ENCODE assay signal across 8 cellular contexts in the genomic region with DNA sequence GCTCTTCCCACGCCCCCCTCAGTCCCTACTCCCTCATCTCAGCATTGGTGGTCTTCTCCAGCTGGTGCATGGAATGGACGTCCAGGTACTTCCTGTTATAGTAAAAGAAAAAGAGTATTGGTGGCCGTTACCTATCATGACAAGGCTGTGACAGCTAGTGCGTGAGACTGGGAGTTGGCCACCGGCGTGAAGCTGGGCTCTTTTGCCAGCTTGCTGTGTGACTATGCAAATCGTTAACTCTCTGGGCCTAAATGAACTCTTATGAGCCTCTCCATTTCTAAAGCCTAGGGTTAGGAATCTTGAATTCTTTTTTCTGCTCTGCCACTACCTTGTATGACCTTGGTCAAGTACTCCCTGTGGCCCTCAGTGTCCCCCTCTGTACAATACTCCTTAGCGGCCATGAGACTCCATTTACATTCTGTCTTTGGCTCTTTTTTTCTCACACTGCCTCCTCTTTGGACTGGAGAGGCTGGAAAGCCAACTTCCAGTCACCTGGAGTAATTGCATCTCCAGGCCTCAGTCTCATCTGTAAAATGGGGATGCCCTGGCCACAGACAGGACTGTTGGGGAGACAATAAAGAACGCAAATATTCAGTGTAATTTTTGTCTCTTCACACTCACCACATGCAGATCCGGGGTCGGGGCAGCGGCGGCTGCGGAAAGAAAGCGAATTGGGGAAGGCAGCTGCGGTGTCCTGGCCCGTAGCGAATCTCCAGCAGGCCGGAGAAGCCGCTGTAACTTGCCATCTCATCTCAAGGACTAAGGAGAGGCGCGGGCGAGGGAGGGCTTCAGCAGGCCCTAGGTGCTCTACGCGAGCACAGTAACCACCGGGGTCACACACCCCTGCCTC. TPM values are rescaled to one million over a fixed set of nuclear protein-coding genes. Genes with fewer than 3 reads are reported as not detected.
DNase-seq lines count a peak whose midpoint lies in the region; ATAC-seq and TF ChIP-seq lines count a peak whose summit lies in the region.

No MANE protein-coding gene starts in this region.

- TF ChIP-seq CTCF in GM23338 (conservative IDR thresholded peaks at IDR 0.05; ENCODE audit: low read depth in 2 of 2) (no peak), SU-DHL-6 (IDR thresholded peaks at IDR 0.05; ENCODE audit: insufficient read depth, low read length, poor library complexity, severe bottlenecking) (no peak), gastrocnemius medialis (IDR thresholded peaks at IDR 0.05 in 4 of 5, conservative IDR thresholded peaks at IDR 0.05 in 1 of 5) (no peak), GM13976 (IDR thresholded peaks at IDR 0.05; ENCODE audit: borderline replicate concordance, control extremely low read depth, extremely low read depth, insufficient read depth, missing control alignments) (no peak)

- peaks cover 20% of the 10 kb centered on the region for H4K20me1 ChIP-seq in GM23338 (replicated peaks; ENCODE audit: insufficient read depth)
- no peaks in the 10 kb centered on the region for H4K20me1 ChIP-seq in SU-DHL-6 (ENCODE audit: low read depth, low read length)

- no peaks in the 10 kb centered on the region; the same call in 2 of the 3 replicates for H3K9me3 Mint-ChIP-seq in GM23338

- H3K27ac Mint-ChIP-seq in GM23338: peak overlapping the region; percentile 33; the same call in 1 of the 2 replicates

- H3K36me3 Mint-ChIP-seq in GM23338 (ENCODE audit: low read depth): peaks cover 43% of the 10 kb centered on the region

- H3K9me3 ChIP-seq in SU-DHL-6 (ENCODE audit: insufficient read depth, low read length) (no peaks in the 10 kb centered on the region), gastrocnemius medialis (no peaks in the 10 kb centered on the region)

- TF ChIP-seq POLR2A in gastrocnemius medialis (IDR thresholded peaks at IDR 0.05): peak in 1 of 2 donors; percentile 21

- H3K4me3 ChIP-seq in GM23338 (peak overlapping the region; percentile 79), SU-DHL-6 (ENCODE audit: insufficient read depth, low read length, poor library complexity, severe bottlenecking) (peak overlapping the region; percentile 89), gastrocnemius medialis (peak overlapping the region; percentile 77 to 96 (median 92))

- H3K4me2 ChIP-seq in GM23338 (peak overlapping the region; percentile 88), SU-DHL-6 (ENCODE audit: low read depth, low read length, poor library complexity, severe bottlenecking) (peak overlapping the region; percentile 69)

- H3K36me3 ChIP-seq in GM23338 (ENCODE audit: insufficient read depth): peaks cover 26% of the 10 kb centered on the region
- H3K36me3 ChIP-seq in SU-DHL-6 (ENCODE audit: low read length): 0 out of 2 replicates have a peak, but pooled peaks cover 3% of the 10 kb centered on the region
- H3K36me3 ChIP-seq in gastrocnemius medialis: peaks cover 0 to 51% of the 10 kb centered on the region in 2 donors

- peaks cover 29% of the 10 kb centered on the region for H3K27me3 Mint-ChIP-seq in GM23338 (ENCODE audit: insufficient read depth, low read depth, poor library complexity)

- peak overlapping the region; percentile 67 for H2AFZ ChIP-seq in GM23338
- H2AFZ ChIP-seq in SU-DHL-6 (ENCODE audit: low read depth, low read length, severe bottlenecking): peak overlapping the region; percentile 76

- peaks cover 6% of the 10 kb centered on the region; the same call in 1 of the 2 replicates for H3K4me1 ChIP-seq in GM23338 (ENCODE audit: insufficient read depth)
- H3K4me1 ChIP-seq in gastrocnemius medialis: peaks cover 18 to 23% of the 10 kb centered on the region in 2 donors

- ATAC-seq in GM23338 (no peak), gastrocnemius medialis (no peak), GM19467 (IDR thresholded peaks at IDR 0.05; ENCODE audit: unreplicated experiment) (no peak)
- no peak for ATAC-seq in activated CD4-positive, CD25-positive, alpha-beta regulatory T cell treated with anti-CD3 and anti-CD28 coated beads, Interleukin-2, amount 50 U/mL, for 24 hours

- in situ Hi-C loops in gastrocnemius medialis (cut with MboI; ENCODE audit: low sequenced_read_pairs in 4 of 4) (no loop called here), GM13976 (cut with MboI; ENCODE audit: low sequenced_read_pairs, unreplicated experiment) (no loop called here)

- H3K4me3 Mint-ChIP-seq in GM23338: peak overlapping the region; percentile 95

- H3K27me3 ChIP-seq in GM23338 (ENCODE audit: insufficient read depth) (no peaks in the 10 kb centered on the region), SU-DHL-6 (ENCODE audit: low read length) (no peaks in the 10 kb centered on the region), gastrocnemius medialis (no peaks in the 10 kb centered on the region)

- H3F3A ChIP-seq in GM23338 (replicated peaks; ENCODE audit: low read depth) (0 out of 2 replicates have a peak, but pooled peaks cover 7% of the 10 kb centered on the region), SU-DHL-6 (ENCODE audit: insufficient read depth) (peaks cover 11% of the 10 kb centered on the region; the same call in 1 of the 2 replicates)

- peaks cover 16% of the 10 kb centered on the region for H3K4me1 Mint-ChIP-seq in GM23338

- H3K9ac ChIP-seq in SU-DHL-6 (ENCODE audit: low read length): peak overlapping the region; percentile 80

- DNase-seq in GM23338 (ENCODE audit: low spot score): no peak
- DNase-seq in germinal center (ENCODE audit: low spot score): peak; percentile 31
- DNase-seq in gastrocnemius medialis: no peak
- no peak for DNase-seq in NCI-H748 (lab: John Stamatoyannopoulos, UW; ENCODE audit: unreplicated experiment)
- no peak for DNase-seq in GM13976 (ENCODE audit: low spot score)

- intact Hi-C loops in gastrocnemius medialis (cut with DNase I; ENCODE audit: low total_unique reads): no loop called here

- H3K9me2 ChIP-seq in GM23338 (ENCODE audit: insufficient read depth) (no peaks in the 10 kb centered on the region), SU-DHL-6 (replicated peaks; ENCODE audit: insufficient read depth, low read length) (no peaks in the 10 kb centered on the region)

- H3K79me2 ChIP-seq in GM23338 (replicated peaks; ENCODE audit: insufficient read depth) (peaks cover 24% of the 10 kb centered on the region), SU-DHL-6 (ENCODE audit: insufficient read depth, low read length) (peaks cover 15% of the 10 kb centered on the region)

- H3K27ac ChIP-seq in GM23338 (ENCODE audit: low read depth): no peak overlapping the region
- peak overlapping the region; percentile 66 for H3K27ac ChIP-seq in SU-DHL-6 (ENCODE audit: low read depth, low read length)
- H3K27ac ChIP-seq in gastrocnemius medialis: peak overlapping the region in 3 of 4 donors; percentile 91 to 96 (median 95)

RNA-seq across cellular contexts. Expression of gene CFAP119, which starts 1.1 kb away (rescaled TPM):
- total RNA-seq in GM23338 (2014; rRNA removed; shearing (Covaris generic)): 2.2 and 2.7 TPM in 2 replicates
- polyA plus RNA-seq in GM23338 (2016; fragmentation: Nextera tagmentation; extraction: Ambion mirVana): 4.4 and 5.2 TPM in 2 replicates
- 1 to 10 TPM in 2 of 4 donors, under 1 TPM in 1, not detected in 1; 0.73 to 5.8 (median 1.7) TPM for total RNA-seq in gastrocnemius medialis

RNA-seq across cellular contexts. Expression of gene RNF40, which starts 1.3 kb away (rescaled TPM):
- total RNA-seq in GM23338 (2014; rRNA removed; shearing (Covaris generic)): 78.5 and 80.2 TPM in 2 replicates
- polyA plus RNA-seq in GM23338 (2016; fragmentation: Nextera tagmentation; extraction: Ambion mirVana): 32.6 and 36.0 TPM in 2 replicates
- total RNA-seq in gastrocnemius medialis: 10 to 100 TPM; 42.8 to 90.0 (median 57.0) TPM

RNA-seq across cellular contexts. Expression of gene PHKG2, which starts 12.6 kb away (rescaled TPM):
- 27.0 and 31.3 TPM in 2 replicates for total RNA-seq in GM23338 (2014; rRNA removed; shearing (Covaris generic))
- polyA plus RNA-seq in GM23338 (2016; fragmentation: Nextera tagmentation; extraction: Ambion mirVana): 26.9 and 28.1 TPM in 2 replicates
- 10 to 100 TPM in 3 of 4 donors, 1 to 10 TPM in 1; 8.8 to 30.0 (median 21.6) TPM for total RNA-seq in gastrocnemius medialis

RNA-seq across cellular contexts. Expression of gene ZNF629, which starts 26.2 kb away (rescaled TPM):
- total RNA-seq in GM23338 (2014; rRNA removed; shearing (Covaris generic)): 18.5 and 20.3 TPM in 2 replicates
- 3.9 and 4.1 TPM in 2 replicates for polyA plus RNA-seq in GM23338 (2016; fragmentation: Nextera tagmentation; extraction: Ambion mirVana)
- 10 to 100 TPM in 2 of 4 donors, 1 to 10 TPM in 2; 9.1 to 12.7 (median 10.3) TPM for total RNA-seq in gastrocnemius medialis
